ENCODE assay signal across 8 cellular contexts in genomic region chr7:2314209-2314955, GRCh38. TPM values are rescaled to one million over a fixed set of nuclear protein-coding genes. Genes with fewer than 3 reads are reported as not detected.
DNase-seq lines count a peak whose midpoint lies in the region; ATAC-seq and TF ChIP-seq lines count a peak whose summit lies in the region.

Gene SNX8, minus strand, starts transcription at chr7:2314441. Its CDS starts 20 bp downstream, at chr7:2314421.

- peak within 1 kb of the TSS; percentile 89 for H3K4ac ChIP-seq in trophoblast cell (ENCODE audit: low read depth, low read length)

- 100% methylated on average over 1 of the region's 78 CpGs for WGBS in trophoblast cell (ENCODE audit: extremely low coverage, insufficient coverage, insufficient read length)
- WGBS in tibial nerve, 2 donors: 1 to 3% methylated on average over 18 to 49 of the region's 78 CpGs

- H3K4me3 ChIP-seq in GM12875 (ENCODE audit: low read depth, low read length): peak within 1 kb of the TSS; percentile 93
- H3K4me3 ChIP-seq in cardiac muscle cell: peak within 1 kb of the TSS; percentile 55
- peak within 1 kb of the TSS; percentile 85 for H3K4me3 ChIP-seq in trophoblast cell (ENCODE audit: low read depth, low read length)
- H3K4me3 ChIP-seq in tibial nerve: peak within 1 kb of the TSS; percentile 70 to 99 (median 78)

- peak within 1 kb of the TSS; percentile 45 for H4K12ac ChIP-seq in trophoblast cell (ENCODE audit: low read depth, low read length)

- TF ChIP-seq CTCF in GM12875 (IDR thresholded peaks at IDR 0.05; ENCODE audit: borderline replicate concordance, insufficient read depth, low read depth, low read length) (0 out of 2 replicates have a peak, but pooled peaks have one; percentile 5), cardiac muscle cell (IDR thresholded peaks at IDR 0.05; ENCODE audit: low read depth, low read length) (no peak), tibial nerve (IDR thresholded peaks at IDR 0.05) (peak in 1 of 5 experiments; percentile 25)

- H2BK12ac ChIP-seq in trophoblast cell (ENCODE audit: low read length): peak within 1 kb of the TSS; percentile 87

- H3K36me3 ChIP-seq in cardiac muscle cell: no peaks in the 10 kb centered on the region
- H3K36me3 ChIP-seq in trophoblast cell (ENCODE audit: control insufficient read depth in 1 of 2, insufficient read depth in 2 of 2, low read length in 2 of 2): no peaks in the 10 kb centered on the region
- peaks cover 0 to 6% (median 0%) of the 10 kb centered on the region in 3 donors for H3K36me3 ChIP-seq in tibial nerve

- H3K27ac ChIP-seq in cardiac muscle cell (no peak within 1 kb of the TSS), trophoblast cell (ENCODE audit: low read depth, low read length) (no peak within 1 kb of the TSS), tibial nerve (peak within 1 kb of the TSS; percentile 32 to 92 (median 81))

- H3K79me2 ChIP-seq in trophoblast cell (ENCODE audit: control insufficient read depth, insufficient read depth, low read length, poor library complexity): peaks cover 4% of the 10 kb centered on the region

- peak within 1 kb of the TSS; percentile 83 for H3K9ac ChIP-seq in trophoblast cell (ENCODE audit: low read length)

- peak within 1 kb of the TSS; percentile 48 for H3K18ac ChIP-seq in trophoblast cell (ENCODE audit: low read length)

- H4K8ac ChIP-seq in trophoblast cell (ENCODE audit: low read depth, low read length): peak within 1 kb of the TSS; percentile 88

- H3K23ac ChIP-seq in trophoblast cell (ENCODE audit: low read length): no peak within 1 kb of the TSS

- peaks cover 3% of the 10 kb centered on the region for H3K79me1 ChIP-seq in trophoblast cell (ENCODE audit: low read length)

- H3K14ac ChIP-seq in trophoblast cell (ENCODE audit: low read length): peak within 1 kb of the TSS; percentile 94

- H3K4me2 ChIP-seq in trophoblast cell (ENCODE audit: low read length): peak within 1 kb of the TSS; percentile 95

- H3K27me3 ChIP-seq in cardiac muscle cell (no peaks in the 10 kb centered on the region), trophoblast cell (ENCODE audit: insufficient read depth, low read length) (no peaks in the 10 kb centered on the region), tibial nerve (no peaks in the 10 kb centered on the region)

- peak within 1 kb of the TSS; percentile 89 for H2AFZ ChIP-seq in trophoblast cell (ENCODE audit: insufficient read depth, low read length, poor library complexity)

- H4K91ac ChIP-seq in trophoblast cell (ENCODE audit: low read depth, low read length): peak within 1 kb of the TSS; percentile 84

- H2BK120ac ChIP-seq in trophoblast cell (ENCODE audit: insufficient read depth, low read length, poor library complexity): peak within 1 kb of the TSS; percentile 82

- DNase-seq in NCI-H1105 treated with DMSO at 0.1 percent for 48 hours (lab: John Stamatoyannopoulos, UW) (peak; percentile 91), SW480 (ENCODE audit: low spot score) (peak; percentile 99), cardiac muscle cell (ENCODE audit: low read depth in 1 of 2, low spot score in 1 of 2) (peak; percentile 92 to 94), trophoblast cell (peak; percentile 93 to 98), tibial nerve (ENCODE audit: low spot score in 2 of 2) (peak; percentile 79 to 86)
- DNase-seq in activated naive CD8-positive, alpha-beta T cell treated with anti-CD3 and anti-CD28 coated beads, Interleukin-2, amount 50 U/mL, for 16 hours (ENCODE audit: low read depth, low spot score): peak; percentile 90

- peak in 1 of 2 donors; percentile 62 for TF ChIP-seq EP300 in tibial nerve (IDR thresholded peaks at IDR 0.05)

- H3K9me3 ChIP-seq in cardiac muscle cell (ENCODE audit: low read depth): no peaks in the 10 kb centered on the region
- H3K9me3 ChIP-seq in trophoblast cell (ENCODE audit: insufficient read depth, low read depth, low read length): peaks cover 4% of the 10 kb centered on the region
- H3K9me3 ChIP-seq in tibial nerve: no peaks in the 10 kb centered on the region

- H2BK5ac ChIP-seq in trophoblast cell (ENCODE audit: low read depth, low read length, poor library complexity): no peak within 1 kb of the TSS

- H3K4me1 ChIP-seq in cardiac muscle cell (ENCODE audit: low read depth) (no peaks in the 10 kb centered on the region), trophoblast cell (ENCODE audit: control insufficient read depth in 1 of 2, insufficient read depth in 2 of 2, low read length in 2 of 2) (peaks cover 9 to 21% of the 10 kb centered on the region in 2 experiments), tibial nerve (peaks cover 0 to 21% (median 0%) of the 10 kb centered on the region in 4 donors)

- TF ChIP-seq POLR2A in tibial nerve (IDR thresholded peaks at IDR 0.05): peak; percentile 39 to 61

- ATAC-seq in HG02678 (IDR thresholded peaks at IDR 0.05; ENCODE audit: unreplicated experiment): peak; percentile 83

- H2AK5ac ChIP-seq in trophoblast cell (ENCODE audit: low read length): peak within 1 kb of the TSS; percentile 64

RNA-seq across cellular contexts. Expression of gene SNX8, which starts in this region (rescaled TPM):
- total RNA-seq in cardiac muscle cell (6.3 and 7.1 TPM in 2 replicates), tibial nerve (10 to 100 TPM in 3 of 4 donors, 1 to 10 TPM in 1; 8.6 to 39.6 (median 18.9) TPM)
- polyA plus RNA-seq in cardiac muscle cell: 12.8 and 26.2 TPM in 2 replicates
- 16.1 and 16.4 TPM in 2 replicates for polyA plus RNA-seq in trophoblast cell (2013)

Comparison
In these comparisons a context has a peak if more than half of its experiments do, and no peak if none do; other contexts are left out.
1. H3K27ac ChIP-seq: peak in tibial nerve (4 of 4); none in cardiac muscle cell (single experiment) and trophoblast cell (single experiment).
2. Peak in every context shown above with its lines, with median percentiles within 50 percentile points of each other: H3K4me3 ChIP-seq and DNase-seq.